Comparison of ENCODE assay signal across 20 cellular contexts in genomic region chr5:76319673-76320072, GRCh38.
"Had no signal": no experiment of that assay in that cellular context is flagged by ENCODE, and none has a peak within 500 bp of the region (broad histone marks: within the 10 kb centered on the region; RNA-seq: fewer than 3 reads in every experiment).

No MANE protein-coding gene starts in this region.

- H3K4me3 ChIP-seq: coronary artery, heart left ventricle, transverse colon, vagina had no signal

- H3K27me3 ChIP-seq: brain microvascular endothelial cell, transverse colon, vagina had no signal

- H3K27ac ChIP-seq: brain microvascular endothelial cell, coronary artery, heart left ventricle, transverse colon, vagina had no signal

- H3K27ac Mint-ChIP-seq: activated naive CD8-positive, alpha-beta T cell had no signal

- H3K36me3 Mint-ChIP-seq: activated naive CD8-positive, alpha-beta T cell had no signal

- H3K4me3 Mint-ChIP-seq: activated naive CD8-positive, alpha-beta T cell; central memory CD8-positive, alpha-beta T cell had no signal

- DNase-seq: activated CD4-positive, alpha-beta T cell treated with anti-CD3 and anti-CD28 coated beads for 4 hours; activated CD8-positive, alpha-beta memory T cell treated with anti-CD3 and anti-CD28 coated beads, Interleukin-2, amount 50 U/mL, for 48 hours; activated gamma-delta T cell treated with Interleukin-2 at 50 U/mL for 16 hours; amniotic stem cell; brain microvascular endothelial cell; effector CD8-positive, alpha-beta T cell; heart left ventricle; posterior cingulate gyrus; stimulated activated CD4-positive, alpha-beta T cell treated with anti-CD3 and anti-CD28 coated beads, Interleukin-15, amount 100 ng/mL, for 24 hours; stimulated activated CD4-positive, alpha-beta T cell treated with anti-CD3 and anti-CD28 coated beads, Interleukin-4, amount 100 ng/mL, for 24 hours; stimulated activated CD8-positive, alpha-beta memory T cell treated with anti-CD3 and anti-CD28 coated beads, Interleukin-4, amount 100 ng/mL, for 48 hours; stimulated activated naive CD4-positive, alpha-beta T cell treated with Interleukin-2 at 50 U/mL for 16 hours; substantia nigra; T-helper 9 cell; transverse colon had no signal

- ATAC-seq: heart left ventricle had no signal

- H3K9me3 ChIP-seq: vagina had no signal

- FAIRE-seq: frontal cortex had no signal

- H3K4me1 ChIP-seq: heart left ventricle, transverse colon, vagina had no signal

- H3K27me3 Mint-ChIP-seq: activated naive CD8-positive, alpha-beta T cell; central memory CD8-positive, alpha-beta T cell had no signal

- H3K36me3 ChIP-seq: brain microvascular endothelial cell, heart left ventricle, transverse colon, vagina had no signal
